2 cellular contexts compared by ENCODE assay signal in genomic region chr10:31942435-31942834, GRCh38.
TF ChIP-seq lines count a peak whose summit lies in the region.

No MANE protein-coding gene starts in this region.

TF ChIP-seq in HCT116, 20 proteins besides CTCF, POLR2A, EP300 and RAD21:
- TF ChIP-seq YY1 (IDR thresholded peaks at IDR 0.05; ENCODE audit: extremely low read depth, insufficient replicate concordance, low read depth, low read length) (no peak), CEBPB (IDR thresholded peaks at IDR 0.05; ENCODE audit: low read depth) (no peak), EZH2 (IDR thresholded peaks at IDR 0.05) (no peak), ZNF274 (IDR thresholded peaks at IDR 0.05; ENCODE audit: low read depth, low read length) (no peak), ATF3 (IDR thresholded peaks at IDR 0.05) (no peak), ELF1 (IDR thresholded peaks at IDR 0.05; ENCODE audit: borderline replicate concordance, low read depth) (no peak), TCF7L2 (IDR thresholded peaks at IDR 0.05; ENCODE audit: borderline replicate concordance, extremely low read depth, insufficient read depth, insufficient read length) (no peak), POLR2AphosphoS5 (IDR thresholded peaks at IDR 0.05; ENCODE audit: low read depth, low read length) (no peak), FOSL1 (IDR thresholded peaks at IDR 0.05; ENCODE audit: low read depth) (no peak)
TF ChIP-seq in HCT116: peak in this region for 0.

TF ChIP-seq in HepG2, 621 proteins besides CTCF, POLR2A, EP300 and RAD21:
- TF ChIP-seq ZNF354B (CRISPR knock-in tag; IDR thresholded peaks at IDR 0.05) (no peak), ZNF850 (CRISPR knock-in tag; conservative IDR thresholded peaks at IDR 0.05) (no peak), ERF (CRISPR knock-in tag; IDR thresholded peaks at IDR 0.05) (no peak), HOXA9 (CRISPR knock-in tag; IDR thresholded peaks at IDR 0.05; ENCODE audit: borderline replicate concordance) (no peak), NPAS2 (CRISPR knock-in tag; IDR thresholded peaks at IDR 0.05; ENCODE audit: borderline replicate concordance) (no peak), CBX2 (IDR thresholded peaks at IDR 0.05; ENCODE audit: low read depth, low read length) (no peak), CBX2 (CRISPR knock-in tag; IDR thresholded peaks at IDR 0.05; ENCODE audit: low read depth) (no peak), ZNF101 (CRISPR knock-in tag; IDR thresholded peaks at IDR 0.05; ENCODE audit: borderline replicate concordance, low read depth) (no peak), ISX (CRISPR knock-in tag; conservative IDR thresholded peaks at IDR 0.05) (no peak), RAD51 (IDR thresholded peaks at IDR 0.05; ENCODE audit: borderline replicate concordance) (no peak), ZNF282 (IDR thresholded peaks at IDR 0.05; ENCODE audit: partially characterized antibody) (no peak), KDM3A (CRISPR knock-in tag; IDR thresholded peaks at IDR 0.05; ENCODE audit: low read depth) (no peak), ZMYM3 (CRISPR knock-in tag; IDR thresholded peaks at IDR 0.05) (peak; percentile 67; the same call in 1 of the 2 replicates), KLF9 (CRISPR knock-in tag; IDR thresholded peaks at IDR 0.05; ENCODE audit: low read depth) (no peak), ZSCAN12 (CRISPR knock-in tag; IDR thresholded peaks at IDR 0.05) (no peak), CHCHD3 (CRISPR knock-in tag; IDR thresholded peaks at IDR 0.05) (no peak), DMAP1 (CRISPR knock-in tag; IDR thresholded peaks at IDR 0.05) (no peak), ZNF343 (CRISPR knock-in tag; IDR thresholded peaks at IDR 0.05) (no peak), BCL6 (CRISPR knock-in tag; IDR thresholded peaks at IDR 0.05) (no peak), ZNF839 (CRISPR knock-in tag; IDR thresholded peaks at IDR 0.05; ENCODE audit: borderline replicate concordance) (no peak), ZNF740 (CRISPR knock-in tag; IDR thresholded peaks at IDR 0.05) (no peak), HDAC1 (CRISPR knock-in tag; IDR thresholded peaks at IDR 0.05) (0 out of 2 replicates have a peak, but pooled peaks have one; percentile 3), ZNF121 (CRISPR knock-in tag; IDR thresholded peaks at IDR 0.05) (peak; percentile 96), ZNF569 (CRISPR knock-in tag; IDR thresholded peaks at IDR 0.05; ENCODE audit: borderline replicate concordance) (no peak), THAP11 (CRISPR knock-in tag; IDR thresholded peaks at IDR 0.05) (0 out of 2 replicates have a peak, but pooled peaks have one; percentile 1)
